In the genomic region with DNA sequence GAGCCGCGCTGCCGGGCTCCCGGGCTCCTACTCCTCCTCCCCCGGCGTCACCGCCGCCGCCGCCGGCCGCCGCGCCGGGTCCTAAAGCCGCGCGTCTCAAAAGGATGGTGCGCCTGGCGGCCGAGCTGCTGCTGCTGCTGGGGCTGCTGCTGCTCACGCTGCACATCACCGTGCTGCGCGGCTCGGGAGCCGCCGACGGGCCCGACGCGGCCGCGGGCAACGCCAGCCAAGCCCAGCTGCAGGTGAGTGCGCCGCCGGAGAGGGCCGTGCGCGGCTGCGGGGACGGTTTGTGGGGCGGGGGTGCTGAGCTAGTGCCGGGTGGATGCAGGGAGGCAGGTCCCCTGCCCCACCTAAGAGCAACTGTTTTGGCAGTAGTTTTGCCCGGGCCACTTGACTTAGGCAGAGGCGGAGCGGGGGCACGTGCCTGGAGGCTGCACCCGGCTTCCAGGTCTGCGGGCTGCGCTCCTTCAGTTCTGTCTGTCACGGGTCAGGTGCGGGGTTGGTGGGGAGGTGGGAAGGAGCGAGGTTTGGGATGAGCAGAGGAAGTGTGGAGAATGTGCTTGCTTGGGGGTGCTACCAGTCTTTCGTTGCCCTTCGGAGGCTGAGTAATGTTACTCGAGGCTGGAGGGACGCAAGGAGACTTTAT, we compare ENCODE assay signal across 8 cellular contexts. TPM values are rescaled to one million over a fixed set of nuclear protein-coding genes. Genes with fewer than 3 reads are reported as not detected.
DNase-seq lines count a peak whose midpoint lies in the region; ATAC-seq and TF ChIP-seq lines count a peak whose summit lies in the region.

No MANE protein-coding gene starts in this region.

- H3K4me1 ChIP-seq in mucosa of rectum (ENCODE audit: control insufficient read depth in 2 of 2, insufficient read depth in 2 of 2, low read length in 2 of 2), result peaks cover 9 to 10% of the 10 kb centered on the region in 2 donors

- H3K4me3 ChIP-seq in epithelial cell of proximal tubule (ENCODE audit: low read depth, low read length) (peak overlapping the region; percentile 62), mucosa of rectum (ENCODE audit: low read length in 2 of 2) (peak overlapping the region; percentile 22 to 35)

- peaks cover 13% of the 10 kb centered on the region for H3K4me1 Mint-ChIP-seq in activated CD8-positive, alpha-beta memory T cell treated with anti-CD3 and anti-CD28 coated beads, Interleukin-2, amount 10 ng/mL, durations not matched to agents 7 days and 5 days
- H3K4me1 Mint-ChIP-seq in stimulated activated effector memory CD8-positive, alpha-beta T cell treated with anti-CD3 and anti-CD28 coated beads, Interleukin-12 subunit alpha, Interleukin-12 subunit beta, amount 100 ng/mL, for 72 hours, result peaks cover 7% of the 10 kb centered on the region

- peak overlapping the region; percentile 55 for H3K4me3 Mint-ChIP-seq in activated CD8-positive, alpha-beta memory T cell treated with anti-CD3 and anti-CD28 coated beads, Interleukin-2, amount 10 ng/mL, durations not matched to agents 7 days and 5 days
- peak overlapping the region; percentile 48 for H3K4me3 Mint-ChIP-seq in stimulated activated effector memory CD8-positive, alpha-beta T cell treated with anti-CD3 and anti-CD28 coated beads, Interleukin-12 subunit alpha, Interleukin-12 subunit beta, amount 100 ng/mL, for 72 hours

- no peaks in the 10 kb centered on the region for H3K36me3 ChIP-seq in mucosa of rectum (ENCODE audit: control insufficient read depth in 2 of 2, insufficient read depth in 2 of 2, low read length in 2 of 2)

- no peak overlapping the region for H3K27ac Mint-ChIP-seq in activated CD8-positive, alpha-beta memory T cell treated with anti-CD3 and anti-CD28 coated beads, Interleukin-2, amount 10 ng/mL, durations not matched to agents 7 days and 5 days
- no peak overlapping the region for H3K27ac Mint-ChIP-seq in stimulated activated effector memory CD8-positive, alpha-beta T cell treated with anti-CD3 and anti-CD28 coated beads, Interleukin-12 subunit alpha, Interleukin-12 subunit beta, amount 100 ng/mL, for 72 hours

- peak; percentile 32 for DNase-seq in activated gamma-delta T cell treated with Interleukin-2 at 50 U/mL for 16 hours
- no peak for DNase-seq in activated gamma-delta T cell (lab: John Stamatoyannopoulos, UW)
- peak; percentile 40 for DNase-seq in NCI-H2227 treated with DMSO at 0.1 percent for 48 hours (lab: John Stamatoyannopoulos, UW)
- DNase-seq in activated CD8-positive, alpha-beta memory T cell treated with anti-CD3 and anti-CD28 coated beads, Interleukin-2, amount 10 ng/mL, durations not matched to agents 7 days and 5 days, result peak; percentile 66
- DNase-seq in epithelial cell of proximal tubule (ENCODE audit: low read depth), result no peak
- DNase-seq in stimulated activated effector memory CD8-positive, alpha-beta T cell treated with anti-CD3 and anti-CD28 coated beads, Interleukin-12 subunit alpha, Interleukin-12 subunit beta, amount 100 ng/mL, for 72 hours (ENCODE audit: low spot score in 2 of 2), result peak; percentile 18 to 65

- no peak overlapping the region for H3K27ac ChIP-seq in mucosa of rectum (ENCODE audit: low read depth in 2 of 2, low read length in 2 of 2)

- no peak for TF ChIP-seq CTCF in epithelial cell of proximal tubule (conservative IDR thresholded peaks at IDR 0.05; ENCODE audit: low read depth, low read length)

- H3K27me3 ChIP-seq in mucosa of rectum (ENCODE audit: control insufficient read depth in 2 of 2, insufficient read depth in 2 of 2, low read length in 2 of 2), result peaks cover 41 to 44% of the 10 kb centered on the region in 2 donors

- H3K9me3 ChIP-seq in mucosa of rectum (ENCODE audit: control insufficient read depth in 2 of 2, low read length in 2 of 2), result no peaks in the 10 kb centered on the region

- CTCF ChIA-PET in activated CD8-positive, alpha-beta memory T cell treated with anti-CD3 and anti-CD28 coated beads, Interleukin-2, amount 10 ng/mL, durations not matched to agents 7 days and 5 days (lab: Charles Lee), result interaction anchor here (1.4 kb wide), 1 partner anchor 80 kb away, joined by 3 read pairs; no protein-coding TSS in a partner anchor

- H3K9me3 Mint-ChIP-seq in activated CD8-positive, alpha-beta memory T cell treated with anti-CD3 and anti-CD28 coated beads, Interleukin-2, amount 10 ng/mL, durations not matched to agents 7 days and 5 days (ENCODE audit: low read depth), result peaks cover 3% of the 10 kb centered on the region
- peaks cover 2% of the 10 kb centered on the region for H3K9me3 Mint-ChIP-seq in stimulated activated effector memory CD8-positive, alpha-beta T cell treated with anti-CD3 and anti-CD28 coated beads, Interleukin-12 subunit alpha, Interleukin-12 subunit beta, amount 100 ng/mL, for 72 hours

- no peak overlapping the region for H3K9ac ChIP-seq in mucosa of rectum (ENCODE audit: low read depth in 1 of 2, low read length in 2 of 2)

- peaks cover 72% of the 10 kb centered on the region for H3K27me3 Mint-ChIP-seq in activated CD8-positive, alpha-beta memory T cell treated with anti-CD3 and anti-CD28 coated beads, Interleukin-2, amount 10 ng/mL, durations not matched to agents 7 days and 5 days

- ATAC-seq in HG02943 (IDR thresholded peaks at IDR 0.05; ENCODE audit: low read depth, unreplicated experiment), result peak; percentile 78
- ATAC-seq in activated CD8-positive, alpha-beta memory T cell treated with anti-CD3 and anti-CD28 coated beads, Interleukin-2, amount 10 ng/mL, durations not matched to agents 7 days and 5 days, result peak; percentile 86
- peak; percentile 85 for ATAC-seq in stimulated activated effector memory CD8-positive, alpha-beta T cell treated with anti-CD3 and anti-CD28 coated beads, Interleukin-12 subunit alpha, Interleukin-12 subunit beta, amount 100 ng/mL, for 72 hours

- H3K36me3 Mint-ChIP-seq in activated CD8-positive, alpha-beta memory T cell treated with anti-CD3 and anti-CD28 coated beads, Interleukin-2, amount 10 ng/mL, durations not matched to agents 7 days and 5 days, result peaks cover 5% of the 10 kb centered on the region
- no peaks in the 10 kb centered on the region for H3K36me3 Mint-ChIP-seq in stimulated activated effector memory CD8-positive, alpha-beta T cell treated with anti-CD3 and anti-CD28 coated beads, Interleukin-12 subunit alpha, Interleukin-12 subunit beta, amount 100 ng/mL, for 72 hours

RNA-seq across cellular contexts. Expression of gene ISM1, which starts 0.7 kb away (rescaled TPM):
- under 1 TPM; 0.12 to 0.23 TPM for total RNA-seq in activated CD8-positive, alpha-beta memory T cell treated with anti-CD3 and anti-CD28 coated beads, Interleukin-2, amount 10 ng/mL, durations not matched to agents 7 days and 5 days
- total RNA-seq in epithelial cell of proximal tubule, result 0.06 and 2.3 TPM in 2 replicates

Comparison
In these comparisons a context has a peak if more than half of its experiments do, and no peak if none do; other contexts are left out.
1. DNase-seq: peak in activated gamma-delta T cell treated with Interleukin-2 at 50 U/mL for 16 hours (single experiment), NCI-H2227 treated with DMSO at 0.1 percent for 48 hours (single experiment), activated CD8-positive, alpha-beta memory T cell treated with anti-CD3 and anti-CD28 coated beads, Interleukin-2, amount 10 ng/mL, durations not matched to agents 7 days and 5 days (single experiment) and stimulated activated effector memory CD8-positive, alpha-beta T cell treated with anti-CD3 and anti-CD28 coated beads, Interleukin-12 subunit alpha, Interleukin-12 subunit beta, amount 100 ng/mL, for 72 hours (2 of 2); none in activated gamma-delta T cell (single experiment) and epithelial cell of proximal tubule (single experiment).
2. Peak in every context shown above with its lines, with median percentiles within 50 percentile points of each other: ATAC-seq.